In the genomic region with DNA sequence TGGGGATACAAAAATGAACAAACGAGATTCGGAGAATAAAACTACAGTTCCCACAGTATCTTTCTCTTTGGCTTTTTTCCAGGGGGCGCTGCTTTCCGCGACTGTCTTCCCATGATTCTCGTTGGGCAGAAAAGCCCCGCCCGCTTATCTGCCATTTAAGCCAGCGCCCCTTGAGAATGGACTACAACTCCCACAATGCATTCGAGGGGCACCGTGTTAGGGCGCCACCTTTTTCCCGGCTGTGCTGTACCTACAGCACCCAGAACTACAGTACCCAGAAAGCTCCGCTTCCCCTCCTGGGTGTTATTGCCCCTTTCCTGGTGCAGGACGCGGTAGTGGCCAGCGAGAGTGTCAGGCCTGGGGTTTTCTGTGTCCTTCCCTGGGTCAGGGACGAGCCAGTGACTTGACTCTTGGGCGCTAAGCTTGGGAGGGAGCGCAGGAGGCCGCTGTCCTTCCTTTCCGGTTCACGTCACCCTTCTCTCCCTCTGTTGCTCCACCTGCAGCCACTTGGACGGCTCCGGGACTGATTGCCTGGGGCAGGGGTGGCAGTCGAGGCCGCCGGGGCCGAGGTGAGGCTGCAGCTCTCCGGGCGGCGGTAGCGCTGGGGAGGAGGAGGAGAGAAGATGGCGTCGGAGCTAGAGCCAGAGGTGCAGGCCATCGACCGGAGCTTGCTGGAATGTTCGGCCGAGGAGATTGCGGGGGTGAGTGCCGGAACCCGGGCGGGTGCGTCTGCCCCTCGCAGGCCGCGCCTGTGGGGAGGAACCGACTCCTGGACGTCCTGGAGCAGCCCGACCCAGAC, we compare ENCODE assay signal across 1 cellular context.
TF ChIP-seq lines count a peak whose summit lies in the region.

A gene (plus strand): TSS at position 333 of the 799 bp plus-strand sequence. CDS start 291 bp downstream, at position 624.

TF ChIP-seq in HepG2, 621 proteins besides CTCF, POLR2A, EP300 and RAD21 (continued from another document and continues in another):
- TF ChIP-seq ARNTL (CRISPR knock-in tag; IDR thresholded peaks at IDR 0.05) (no peak; the same call in 1 of the 2 replicates), NCOA2 (CRISPR knock-in tag; IDR thresholded peaks at IDR 0.05) (peak; percentile 72), RCOR2 (CRISPR knock-in tag; IDR thresholded peaks at IDR 0.05) (0 out of 2 replicates have a peak, but pooled peaks have one; percentile 43), ZNF382 (CRISPR knock-in tag; IDR thresholded peaks at IDR 0.05; ENCODE audit: borderline replicate concordance) (no peak), KLF15 (CRISPR knock-in tag; IDR thresholded peaks at IDR 0.05; ENCODE audit: borderline replicate concordance) (no peak), ZNF136 (CRISPR knock-in tag; IDR thresholded peaks at IDR 0.05; ENCODE audit: low read depth) (peak; percentile 90; the same call in 1 of the 2 replicates), ZNF772 (CRISPR knock-in tag; IDR thresholded peaks at IDR 0.05) (peak; percentile 63; the same call in 1 of the 2 replicates), NFIC (IDR thresholded peaks at IDR 0.05; ENCODE audit: low read length) (peak; percentile 88), KLF12 (CRISPR knock-in tag; IDR thresholded peaks at IDR 0.05; ENCODE audit: borderline replicate concordance) (peak; percentile 83; the same call in 1 of the 2 replicates), KAT7 (CRISPR knock-in tag; IDR thresholded peaks at IDR 0.05; ENCODE audit: borderline replicate concordance) (peak; percentile 98), ZNF713 (CRISPR knock-in tag; IDR thresholded peaks at IDR 0.05) (peak; percentile 98), SRF (IDR thresholded peaks at IDR 0.05; ENCODE audit: low read depth, low read length) (peak; percentile 94), NR1H2 (CRISPR knock-in tag; IDR thresholded peaks at IDR 0.05; ENCODE audit: borderline replicate concordance, low read depth) (no peak; the same call in 1 of the 2 replicates), SSRP1 (CRISPR knock-in tag; IDR thresholded peaks at IDR 0.05) (peak; percentile 81; the same call in 1 of the 2 replicates), HOXA5 (CRISPR knock-in tag; IDR thresholded peaks at IDR 0.05) (peak; percentile 89), CBFB (CRISPR knock-in tag; IDR thresholded peaks at IDR 0.05) (peak; percentile 82), ATF1 (CRISPR knock-in tag; IDR thresholded peaks at IDR 0.05) (peak; percentile 95), ZNF607 (CRISPR knock-in tag; IDR thresholded peaks at IDR 0.05; ENCODE audit: borderline replicate concordance) (peak; percentile 95), SMAD9 (CRISPR knock-in tag; IDR thresholded peaks at IDR 0.05) (peak; percentile 67; the same call in 1 of the 2 replicates), ZNF550 (CRISPR knock-in tag; IDR thresholded peaks at IDR 0.05; ENCODE audit: borderline replicate concordance) (peak; percentile 80; the same call in 1 of the 2 replicates), CBX5 (CRISPR knock-in tag; IDR thresholded peaks at IDR 0.05; ENCODE audit: borderline replicate concordance) (peak; percentile 76), ZSCAN25 (CRISPR knock-in tag; IDR thresholded peaks at IDR 0.05) (peak; percentile 84; the same call in 1 of the 2 replicates), ZNF747 (CRISPR knock-in tag; IDR thresholded peaks at IDR 0.05; ENCODE audit: borderline replicate concordance) (peak; percentile 23; the same call in 1 of the 2 replicates), SRSF1 (optimal IDR thresholded peaks at IDR 0.05; ENCODE audit: low read depth, low read length) (peak; percentile 84), AHR (CRISPR knock-in tag; IDR thresholded peaks at IDR 0.05) (peak; percentile 81; the same call in 1 of the 2 replicates), MIER2 (CRISPR knock-in tag; IDR thresholded peaks at IDR 0.05) (peak; percentile 79), ZNF251 (CRISPR knock-in tag; IDR thresholded peaks at IDR 0.05) (no peak), DMAP1 (CRISPR knock-in tag; IDR thresholded peaks at IDR 0.05) (peak; percentile 94), ZNF263 (CRISPR knock-in tag; IDR thresholded peaks at IDR 0.05) (peak; percentile 53; the same call in 1 of the 2 replicates), NFE2L2 (IDR thresholded peaks at IDR 0.05; ENCODE audit: low read length) (0 out of 2 replicates have a peak, but pooled peaks have one; percentile 3), ZNF546 (CRISPR knock-in tag; conservative IDR thresholded peaks at IDR 0.05) (peak; percentile 87; the same call in 1 of the 2 replicates), ELF1 (CRISPR knock-in tag; IDR thresholded peaks at IDR 0.05) (peak; percentile 99), SP5 (CRISPR knock-in tag; IDR thresholded peaks at IDR 0.05; ENCODE audit: borderline replicate concordance, low read depth) (peak; percentile 86), ZNF543 (CRISPR knock-in tag; IDR thresholded peaks at IDR 0.05) (peak; percentile 67), TCF7 (IDR thresholded peaks at IDR 0.05; ENCODE audit: low read depth) (no peak), TAF15 (IDR thresholded peaks at IDR 0.05; ENCODE audit: low read depth, low read length, poor library complexity, severe bottlenecking) (peak; percentile 63), SMAD3 (CRISPR knock-in tag; IDR thresholded peaks at IDR 0.05) (peak; percentile 93), LCORL (IDR thresholded peaks at IDR 0.05) (no peak), LCORL (CRISPR knock-in tag; IDR thresholded peaks at IDR 0.05) (peak; percentile 88), HIVEP1 (CRISPR knock-in tag; IDR thresholded peaks at IDR 0.05) (peak; percentile 95), ZNF207 (IDR thresholded peaks at IDR 0.05; ENCODE audit: borderline replicate concordance) (no peak), RBM39 (IDR thresholded peaks at IDR 0.05; ENCODE audit: low read depth, low read length, poor library complexity, severe bottlenecking) (peak; percentile 95), MXD4 (CRISPR knock-in tag; IDR thresholded peaks at IDR 0.05) (peak; percentile 92)
- TF ChIP-seq, protein P1, sequence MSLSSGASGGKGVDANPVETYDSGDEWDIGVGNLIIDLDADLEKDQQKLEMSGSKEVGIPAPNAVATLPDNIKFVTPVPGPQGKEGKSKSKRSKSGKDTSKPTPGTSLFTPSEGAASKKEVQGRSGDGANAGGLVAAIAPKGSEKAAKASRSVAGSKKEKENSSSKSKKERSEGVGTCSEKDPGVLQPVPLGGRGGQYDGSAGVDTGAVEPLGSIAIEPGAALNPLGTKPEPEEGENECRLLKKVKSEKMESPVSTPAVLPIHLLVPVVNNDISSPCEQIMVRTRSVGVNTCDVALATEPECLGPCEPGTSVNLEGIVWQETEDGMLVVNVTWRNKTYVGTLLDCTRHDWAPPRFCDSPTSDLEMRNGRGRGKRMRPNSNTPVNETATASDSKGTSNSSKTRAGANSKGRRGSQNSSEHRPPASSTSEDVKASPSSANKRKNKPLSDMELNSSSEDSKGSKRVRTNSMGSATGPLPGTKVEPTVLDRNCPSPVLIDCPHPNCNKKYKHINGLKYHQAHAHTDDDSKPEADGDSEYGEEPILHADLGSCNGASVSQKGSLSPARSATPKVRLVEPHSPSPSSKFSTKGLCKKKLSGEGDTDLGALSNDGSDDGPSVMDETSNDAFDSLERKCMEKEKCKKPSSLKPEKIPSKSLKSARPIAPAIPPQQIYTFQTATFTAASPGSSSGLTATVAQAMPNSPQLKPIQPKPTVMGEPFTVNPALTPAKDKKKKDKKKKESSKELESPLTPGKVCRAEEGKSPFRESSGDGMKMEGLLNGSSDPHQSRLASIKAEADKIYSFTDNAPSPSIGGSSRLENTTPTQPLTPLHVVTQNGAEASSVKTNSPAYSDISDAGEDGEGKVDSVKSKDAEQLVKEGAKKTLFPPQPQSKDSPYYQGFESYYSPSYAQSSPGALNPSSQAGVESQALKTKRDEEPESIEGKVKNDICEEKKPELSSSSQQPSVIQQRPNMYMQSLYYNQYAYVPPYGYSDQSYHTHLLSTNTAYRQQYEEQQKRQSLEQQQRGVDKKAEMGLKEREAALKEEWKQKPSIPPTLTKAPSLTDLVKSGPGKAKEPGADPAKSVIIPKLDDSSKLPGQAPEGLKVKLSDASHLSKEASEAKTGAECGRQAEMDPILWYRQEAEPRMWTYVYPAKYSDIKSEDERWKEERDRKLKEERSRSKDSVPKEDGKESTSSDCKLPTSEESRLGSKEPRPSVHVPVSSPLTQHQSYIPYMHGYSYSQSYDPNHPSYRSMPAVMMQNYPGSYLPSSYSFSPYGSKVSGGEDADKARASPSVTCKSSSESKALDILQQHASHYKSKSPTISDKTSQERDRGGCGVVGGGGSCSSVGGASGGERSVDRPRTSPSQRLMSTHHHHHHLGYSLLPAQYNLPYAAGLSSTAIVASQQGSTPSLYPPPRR (CRISPR knock-in tag; IDR thresholded peaks at IDR 0.05; ENCODE audit: borderline replicate concordance): peak; percentile 65; the same call in 1 of the 2 replicates
- TF ChIP-seq, protein P2, sequence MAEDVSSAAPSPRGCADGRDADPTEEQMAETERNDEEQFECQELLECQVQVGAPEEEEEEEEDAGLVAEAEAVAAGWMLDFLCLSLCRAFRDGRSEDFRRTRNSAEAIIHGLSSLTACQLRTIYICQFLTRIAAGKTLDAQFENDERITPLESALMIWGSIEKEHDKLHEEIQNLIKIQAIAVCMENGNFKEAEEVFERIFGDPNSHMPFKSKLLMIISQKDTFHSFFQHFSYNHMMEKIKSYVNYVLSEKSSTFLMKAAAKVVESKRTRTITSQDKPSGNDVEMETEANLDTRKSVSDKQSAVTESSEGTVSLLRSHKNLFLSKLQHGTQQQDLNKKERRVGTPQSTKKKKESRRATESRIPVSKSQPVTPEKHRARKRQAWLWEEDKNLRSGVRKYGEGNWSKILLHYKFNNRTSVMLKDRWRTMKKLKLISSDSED (CRISPR knock-in tag; IDR thresholded peaks at IDR 0.05): no peak
- TF ChIP-seq, protein P3, sequence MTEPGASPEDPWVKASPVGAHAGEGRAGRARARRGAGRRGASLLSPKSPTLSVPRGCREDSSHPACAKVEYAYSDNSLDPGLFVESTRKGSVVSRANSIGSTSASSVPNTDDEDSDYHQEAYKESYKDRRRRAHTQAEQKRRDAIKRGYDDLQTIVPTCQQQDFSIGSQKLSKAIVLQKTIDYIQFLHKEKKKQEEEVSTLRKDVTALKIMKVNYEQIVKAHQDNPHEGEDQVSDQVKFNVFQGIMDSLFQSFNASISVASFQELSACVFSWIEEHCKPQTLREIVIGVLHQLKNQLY (CRISPR knock-in tag; IDR thresholded peaks at IDR 0.05): peak; percentile 56
- TF ChIP-seq, protein P4, sequence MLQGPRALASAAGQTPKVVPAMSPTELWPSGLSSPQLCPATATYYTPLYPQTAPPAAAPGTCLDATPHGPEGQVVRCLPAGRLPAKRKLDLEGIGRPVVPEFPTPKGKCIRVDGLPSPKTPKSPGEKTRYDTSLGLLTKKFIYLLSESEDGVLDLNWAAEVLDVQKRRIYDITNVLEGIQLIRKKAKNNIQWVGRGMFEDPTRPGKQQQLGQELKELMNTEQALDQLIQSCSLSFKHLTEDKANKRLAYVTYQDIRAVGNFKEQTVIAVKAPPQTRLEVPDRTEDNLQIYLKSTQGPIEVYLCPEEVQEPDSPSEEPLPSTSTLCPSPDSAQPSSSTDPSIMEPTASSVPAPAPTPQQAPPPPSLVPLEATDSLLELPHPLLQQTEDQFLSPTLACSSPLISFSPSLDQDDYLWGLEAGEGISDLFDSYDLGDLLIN (CRISPR knock-in tag; IDR thresholded peaks at IDR 0.05; ENCODE audit: borderline replicate concordance): peak; percentile 81
- TF ChIP-seq, protein P5, sequence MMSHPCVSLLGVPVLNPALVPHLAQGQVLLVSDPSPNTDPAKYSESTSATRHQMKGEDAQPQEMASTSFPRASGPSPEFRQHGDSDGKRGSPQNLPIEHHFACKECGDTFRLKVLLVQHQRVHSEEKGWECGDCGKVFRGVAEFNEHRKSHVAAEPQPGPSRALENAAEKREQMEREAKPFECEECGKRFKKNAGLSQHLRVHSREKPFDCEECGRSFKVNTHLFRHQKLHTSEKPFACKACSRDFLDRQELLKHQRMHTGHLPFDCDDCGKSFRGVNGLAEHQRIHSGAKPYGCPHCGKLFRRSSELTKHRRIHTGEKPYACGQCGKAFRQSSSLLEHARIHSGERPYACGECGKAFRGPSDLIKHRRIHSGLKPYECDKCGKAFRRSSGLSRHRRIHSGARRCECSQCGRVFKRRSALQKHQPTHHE (CRISPR knock-in tag; IDR thresholded peaks at IDR 0.05; ENCODE audit: borderline replicate concordance): no peak; the same call in 1 of the 2 replicates
- TF ChIP-seq, protein P6, sequence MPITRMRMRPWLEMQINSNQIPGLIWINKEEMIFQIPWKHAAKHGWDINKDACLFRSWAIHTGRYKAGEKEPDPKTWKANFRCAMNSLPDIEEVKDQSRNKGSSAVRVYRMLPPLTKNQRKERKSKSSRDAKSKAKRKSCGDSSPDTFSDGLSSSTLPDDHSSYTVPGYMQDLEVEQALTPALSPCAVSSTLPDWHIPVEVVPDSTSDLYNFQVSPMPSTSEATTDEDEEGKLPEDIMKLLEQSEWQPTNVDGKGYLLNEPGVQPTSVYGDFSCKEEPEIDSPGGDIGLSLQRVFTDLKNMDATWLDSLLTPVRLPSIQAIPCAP (CRISPR knock-in tag; IDR thresholded peaks at IDR 0.05; ENCODE audit: low read depth): no peak; the same call in 1 of the 2 replicates
- TF ChIP-seq, protein P7, sequence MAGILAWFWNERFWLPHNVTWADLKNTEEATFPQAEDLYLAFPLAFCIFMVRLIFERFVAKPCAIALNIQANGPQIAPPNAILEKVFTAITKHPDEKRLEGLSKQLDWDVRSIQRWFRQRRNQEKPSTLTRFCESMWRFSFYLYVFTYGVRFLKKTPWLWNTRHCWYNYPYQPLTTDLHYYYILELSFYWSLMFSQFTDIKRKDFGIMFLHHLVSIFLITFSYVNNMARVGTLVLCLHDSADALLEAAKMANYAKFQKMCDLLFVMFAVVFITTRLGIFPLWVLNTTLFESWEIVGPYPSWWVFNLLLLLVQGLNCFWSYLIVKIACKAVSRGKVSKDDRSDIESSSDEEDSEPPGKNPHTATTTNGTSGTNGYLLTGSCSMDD (CRISPR knock-in tag; IDR thresholded peaks at IDR 0.05): no peak
- TF ChIP-seq, protein P8, sequence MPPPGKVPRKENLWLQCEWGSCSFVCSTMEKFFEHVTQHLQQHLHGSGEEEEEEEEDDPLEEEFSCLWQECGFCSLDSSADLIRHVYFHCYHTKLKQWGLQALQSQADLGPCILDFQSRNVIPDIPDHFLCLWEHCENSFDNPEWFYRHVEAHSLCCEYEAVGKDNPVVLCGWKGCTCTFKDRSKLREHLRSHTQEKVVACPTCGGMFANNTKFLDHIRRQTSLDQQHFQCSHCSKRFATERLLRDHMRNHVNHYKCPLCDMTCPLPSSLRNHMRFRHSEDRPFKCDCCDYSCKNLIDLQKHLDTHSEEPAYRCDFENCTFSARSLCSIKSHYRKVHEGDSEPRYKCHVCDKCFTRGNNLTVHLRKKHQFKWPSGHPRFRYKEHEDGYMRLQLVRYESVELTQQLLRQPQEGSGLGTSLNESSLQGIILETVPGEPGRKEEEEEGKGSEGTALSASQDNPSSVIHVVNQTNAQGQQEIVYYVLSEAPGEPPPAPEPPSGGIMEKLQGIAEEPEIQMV (CRISPR knock-in tag; IDR thresholded peaks at IDR 0.05; ENCODE audit: low read depth): peak; percentile 45; the same call in 1 of the 2 replicates
- TF ChIP-seq, protein P9, sequence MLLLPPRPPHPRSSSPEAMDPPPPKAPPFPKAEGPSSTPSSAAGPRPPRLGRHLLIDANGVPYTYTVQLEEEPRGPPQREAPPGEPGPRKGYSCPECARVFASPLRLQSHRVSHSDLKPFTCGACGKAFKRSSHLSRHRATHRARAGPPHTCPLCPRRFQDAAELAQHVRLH (CRISPR knock-in tag; IDR thresholded peaks at IDR 0.05; ENCODE audit: borderline replicate concordance, low read depth): peak; percentile 97; the same call in 1 of the 2 replicates
- TF ChIP-seq, protein P10, sequence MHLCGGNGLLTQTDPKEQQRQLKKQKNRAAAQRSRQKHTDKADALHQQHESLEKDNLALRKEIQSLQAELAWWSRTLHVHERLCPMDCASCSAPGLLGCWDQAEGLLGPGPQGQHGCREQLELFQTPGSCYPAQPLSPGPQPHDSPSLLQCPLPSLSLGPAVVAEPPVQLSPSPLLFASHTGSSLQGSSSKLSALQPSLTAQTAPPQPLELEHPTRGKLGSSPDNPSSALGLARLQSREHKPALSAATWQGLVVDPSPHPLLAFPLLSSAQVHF (CRISPR knock-in tag; IDR thresholded peaks at IDR 0.05): peak; percentile 77; the same call in 1 of the 2 replicates
